Comparison of ENCODE assay signal across 8 cellular contexts in genomic region chr11:82995754-82996398, GRCh38.
DNase-seq lines count a peak whose midpoint lies in the region; ATAC-seq, FAIRE-seq and TF ChIP-seq lines count a peak whose summit lies in the region.

No MANE protein-coding gene starts in this region.

- H3K79me2 ChIP-seq in OCI-LY3 (ENCODE audit: low read length) = peaks cover 98% of the 10 kb centered on the region

- ATAC-seq in HG03175 (IDR thresholded peaks at IDR 0.05; ENCODE audit: unreplicated experiment) = no peak

- DNase-seq in AG09319 (ENCODE audit: extremely low read depth, low read depth) (peak; percentile 94), GM19239 (ENCODE audit: insufficient read length, low spot score) (no peak), foreskin fibroblast (peak; percentile 24 to 62), medulla oblongata (ENCODE audit: extremely low spot score) (no peak), coronary artery (ENCODE audit: low spot score) (no peak), NCI-H226 (no peak)

- H4K20me1 ChIP-seq in OCI-LY3 (ENCODE audit: insufficient read depth, low read length) = peaks cover 26% of the 10 kb centered on the region; the same call in 1 of the 2 replicates

- H3K4me2 ChIP-seq in OCI-LY3 (ENCODE audit: low read length) = peak overlapping the region; percentile 87

- peak overlapping the region; percentile 84 for H3K9ac ChIP-seq in OCI-LY3 (ENCODE audit: low read length)

- peaks cover 50% of the 10 kb centered on the region for H3K36me3 ChIP-seq in OCI-LY3 (replicated peaks; ENCODE audit: low read depth, low read length)

- FAIRE-seq in GM19239 (lab: Jason Lieb, UNC) = peak; percentile 86

- peak overlapping the region; percentile 95 for H3K27ac ChIP-seq in OCI-LY3 (ENCODE audit: low read length)
- H3K27ac ChIP-seq in coronary artery = peak overlapping the region in 1 of 2 donors; percentile 39

- no peak overlapping the region for H2AFZ ChIP-seq in OCI-LY3 (ENCODE audit: low read depth, low read length)

- H3K4me3 ChIP-seq in OCI-LY3 (ENCODE audit: low read length) = peak overlapping the region; percentile 68
- H3K4me3 ChIP-seq in foreskin fibroblast (ENCODE audit: low read depth in 1 of 2, low read length in 2 of 2) = no peak overlapping the region
- no peak overlapping the region for H3K4me3 ChIP-seq in coronary artery

- peaks cover 95% of the 10 kb centered on the region for H3K4me1 ChIP-seq in OCI-LY3 (ENCODE audit: low read length)

- no peaks in the 10 kb centered on the region for H3K9me3 ChIP-seq in OCI-LY3 (ENCODE audit: insufficient read depth, low read length)

- H3K27me3 ChIP-seq in OCI-LY3 (ENCODE audit: low read depth, low read length) = no peaks in the 10 kb centered on the region

- TF ChIP-seq CTCF in AG09319 (IDR thresholded peaks at IDR 0.05; ENCODE audit: low read depth, low read length) = no peak
- TF ChIP-seq CTCF in OCI-LY3 (IDR thresholded peaks at IDR 0.05; ENCODE audit: low read depth, low read length) = no peak
- TF ChIP-seq CTCF in foreskin fibroblast (IDR thresholded peaks at IDR 0.05; ENCODE audit: low read depth, low read length) = no peak
- TF ChIP-seq CTCF in coronary artery (IDR thresholded peaks at IDR 0.05) = no peak

Comparison
In these comparisons a context has a peak if more than half of its experiments do, and no peak if none do; other contexts are left out.
1. DNase-seq: peak in AG09319 (single experiment) and foreskin fibroblast (2 of 2); none in GM19239 (single experiment), medulla oblongata (single experiment), coronary artery (single experiment) and NCI-H226 (single experiment).